16 cellular contexts compared by ENCODE assay signal in genomic region chr20:62120365-62120762, GRCh38. TPM values are rescaled to one million over a fixed set of nuclear protein-coding genes. Genes with fewer than 3 reads are reported as not detected.
DNase-seq lines count a peak whose midpoint lies in the region; ATAC-seq, FAIRE-seq and TF ChIP-seq lines count a peak whose summit lies in the region.
"Had no signal": no experiment of that assay in that cellular context is flagged by ENCODE, and none has a peak within 500 bp of the region (broad histone marks: within the 10 kb centered on the region; RNA-seq: fewer than 3 reads in every experiment).

No MANE protein-coding gene starts in this region.

- H3K9me3 Mint-ChIP-seq in activated T-helper 1 cell treated with anti-CD3 and anti-CD28 coated beads, Interleukin-12 subunit alpha, Interleukin-12 subunit beta, Interleukin-2, Interleukin-4 antibody, amounts not matched to agents 30 ng/mL and 10 ng/mL and 1 ng/mL, durations not matched to agents 14 hours and 24 hours and 36 hours, result no peaks in the 10 kb centered on the region
- no peaks in the 10 kb centered on the region for H3K9me3 Mint-ChIP-seq in type B pancreatic cell

- peaks cover 9% of the 10 kb centered on the region for H3K36me3 ChIP-seq in left ventricle myocardium inferior
- peaks cover 4 to 6% of the 10 kb centered on the region in 2 donors for H3K36me3 ChIP-seq in muscle layer of duodenum (ENCODE audit: control insufficient read depth in 1 of 2, insufficient read depth in 2 of 2, low read length in 2 of 2)

- H3K36me3 Mint-ChIP-seq in activated T-helper 1 cell treated with anti-CD3 and anti-CD28 coated beads, Interleukin-12 subunit alpha, Interleukin-12 subunit beta, Interleukin-2, Interleukin-4 antibody, amounts not matched to agents 30 ng/mL and 10 ng/mL and 1 ng/mL, durations not matched to agents 14 hours and 24 hours and 36 hours (ENCODE audit: low read depth), result peaks cover 12% of the 10 kb centered on the region
- H3K36me3 Mint-ChIP-seq in type B pancreatic cell, result peaks cover 6% of the 10 kb centered on the region

- TF ChIP-seq POLR2A in GM12891 (IDR thresholded peaks at IDR 0.05; ENCODE audit: low read depth, low read length), result no peak

- TF ChIP-seq CTCF in left ventricle myocardium inferior (IDR thresholded peaks at IDR 0.05; ENCODE audit: borderline replicate concordance) (no peak), type B pancreatic cell (conservative IDR thresholded peaks at IDR 0.05) (no peak)

- H3K27me3 ChIP-seq in left ventricle myocardium inferior (ENCODE audit: low read depth) (peaks cover 35% of the 10 kb centered on the region), muscle layer of duodenum (ENCODE audit: low read depth, low read length) (peaks cover 7% of the 10 kb centered on the region)

- no peaks in the 10 kb centered on the region for H3K27me3 Mint-ChIP-seq in activated T-helper 1 cell treated with anti-CD3 and anti-CD28 coated beads, Interleukin-12 subunit alpha, Interleukin-12 subunit beta, Interleukin-2, Interleukin-4 antibody, amounts not matched to agents 30 ng/mL and 10 ng/mL and 1 ng/mL, durations not matched to agents 14 hours and 24 hours and 36 hours (ENCODE audit: insufficient read depth)
- H3K27me3 Mint-ChIP-seq in type B pancreatic cell, result peaks cover 21% of the 10 kb centered on the region

- H3K4me1 Mint-ChIP-seq in activated T-helper 1 cell treated with anti-CD3 and anti-CD28 coated beads, Interleukin-12 subunit alpha, Interleukin-12 subunit beta, Interleukin-2, Interleukin-4 antibody, amounts not matched to agents 30 ng/mL and 10 ng/mL and 1 ng/mL, durations not matched to agents 14 hours and 24 hours and 36 hours (ENCODE audit: low read depth), result peaks cover 32% of the 10 kb centered on the region
- peaks cover 13% of the 10 kb centered on the region for H3K4me1 Mint-ChIP-seq in type B pancreatic cell (ENCODE audit: unreplicated experiment)

- no peak for FAIRE-seq in GM12891 (lab: Jason Lieb, UNC)
- FAIRE-seq: G401.6, GM18507 had no signal

- peak overlapping the region; percentile 43 for H3K27ac Mint-ChIP-seq in activated T-helper 1 cell treated with anti-CD3 and anti-CD28 coated beads, Interleukin-12 subunit alpha, Interleukin-12 subunit beta, Interleukin-2, Interleukin-4 antibody, amounts not matched to agents 30 ng/mL and 10 ng/mL and 1 ng/mL, durations not matched to agents 14 hours and 24 hours and 36 hours
- peak overlapping the region; percentile 51 for H3K27ac Mint-ChIP-seq in type B pancreatic cell

- H3K27ac ChIP-seq in left ventricle myocardium inferior (replicated peaks) (peak overlapping the region; percentile 96), muscle layer of duodenum (ENCODE audit: low read length) (peak overlapping the region; percentile 25)

- peaks cover 65% of the 10 kb centered on the region for H3K4me1 ChIP-seq in left ventricle myocardium inferior
- peaks cover 9 to 18% of the 10 kb centered on the region in 2 donors for H3K4me1 ChIP-seq in muscle layer of duodenum (ENCODE audit: control insufficient read depth in 1 of 2, insufficient read depth in 2 of 2, low read length in 2 of 2)

- H3K9me3 ChIP-seq in left ventricle myocardium inferior (replicated peaks), result no peaks in the 10 kb centered on the region
- H3K9me3 ChIP-seq in muscle layer of duodenum (ENCODE audit: control insufficient read depth in 1 of 2, low read length in 2 of 2), result no peaks in the 10 kb centered on the region

- H3K4me3 ChIP-seq in left ventricle myocardium inferior, result peak overlapping the region; percentile 43
- H3K4me3 ChIP-seq in muscle layer of duodenum (ENCODE audit: low read depth in 1 of 2, low read length in 2 of 2), result no peak overlapping the region

- intact Hi-C loops in left ventricle myocardium inferior (cut with micrococcal nuclease), result loop anchor here (10.0 kb wide), 1 partner anchor 56 kb away; the partner anchor contains the start of gene TAF4
- intact Hi-C loops in left cardiac atrium (cut with DNase I), result loop anchor here in 1 of 2 donors (10.0 kb wide), 1 partner anchor 56 kb away; the partner anchor contains the start of gene TAF4
- intact Hi-C loops in activated T-helper 1 cell treated with anti-CD3 and anti-CD28 coated beads, Interleukin-12 subunit alpha, Interleukin-12 subunit beta, Interleukin-2, Interleukin-4 antibody, amounts not matched to agents 30 ng/mL and 10 ng/mL and 1 ng/mL, durations not matched to agents 14 hours and 24 hours and 36 hours (cut with micrococcal nuclease), result loop anchor here (5.0 kb wide), 1 partner anchor 287 kb away; the partner anchor contains the start of gene CABLES2

- ATAC-seq in left cardiac atrium (no peak), HG02623 (IDR thresholded peaks at IDR 0.05; ENCODE audit: unreplicated experiment) (no peak), HG03571 (IDR thresholded peaks at IDR 0.05; ENCODE audit: unreplicated experiment) (no peak)

- DNase-seq in left ventricle myocardium inferior (no peak), left cardiac atrium (no peak), type B pancreatic cell (ENCODE audit: extremely low spot score, unreplicated experiment) (no peak), GM12891 (ENCODE audit: insufficient read length, low spot score) (no peak)
- DNase-seq in activated T-helper 1 cell treated with anti-CD3 and anti-CD28 coated beads, Interleukin-12 subunit alpha, Interleukin-12 subunit beta, Interleukin-2, Interleukin-4 antibody, amounts not matched to agents 30 ng/mL and 10 ng/mL and 1 ng/mL, durations not matched to agents 14 hours and 24 hours and 36 hours (ENCODE audit: low spot score), result no peak
- DNase-seq: AML-193, HCEC 1CT, kidney glomerular epithelial cell, NCI-H1092 treated with DMSO at 0.1 percent for 48 hours, NCI-H510A, nucleus accumbens had no signal

- H3K4me3 Mint-ChIP-seq in activated T-helper 1 cell treated with anti-CD3 and anti-CD28 coated beads, Interleukin-12 subunit alpha, Interleukin-12 subunit beta, Interleukin-2, Interleukin-4 antibody, amounts not matched to agents 30 ng/mL and 10 ng/mL and 1 ng/mL, durations not matched to agents 14 hours and 24 hours and 36 hours, result peak overlapping the region; percentile 61
- H3K4me3 Mint-ChIP-seq in type B pancreatic cell, result peak overlapping the region; percentile 63

TF ChIP-seq in GM12891, 5 proteins besides CTCF, POLR2A, EP300 and RAD21:
- TF ChIP-seq PAX5 (IDR thresholded peaks at IDR 0.05; ENCODE audit: insufficient read depth, low read length, severe bottlenecking) (no peak), TAF1 (IDR thresholded peaks at IDR 0.05; ENCODE audit: low read depth, low read length) (no peak), POU2F2 (IDR thresholded peaks at IDR 0.05; ENCODE audit: low read depth, low read length) (no peak), POLR2AphosphoS5 (IDR thresholded peaks at IDR 0.05; ENCODE audit: low read depth, low read length) (no peak), SPI1 (IDR thresholded peaks at IDR 0.05; ENCODE audit: low read depth, low read length) (no peak)

RNA-seq across cellular contexts. Expression of gene LSM14B, which starts 1.9 kb away (rescaled TPM):
- total RNA-seq in left ventricle myocardium inferior (51.6 TPM), left cardiac atrium (10 to 100 TPM; 36.8 to 38.1 TPM), type B pancreatic cell (ENCODE audit: low replicate concordance) (45.6 and 66.3 TPM in 2 replicates)
- 39.6 and 43.2 TPM in 2 replicates for total RNA-seq in activated T-helper 1 cell treated with anti-CD3 and anti-CD28 coated beads, Interleukin-12 subunit alpha, Interleukin-12 subunit beta, Interleukin-2, Interleukin-4 antibody, amounts not matched to agents 30 ng/mL and 10 ng/mL and 1 ng/mL, durations not matched to agents 14 hours and 24 hours and 36 hours
- polyA plus RNA-seq in GM12891 (2012; ENCODE audit: low read depth, missing spikeins), result 23.3 TPM

RNA-seq across cellular contexts. Expression of gene PSMA7, which starts 22.8 kb away (rescaled TPM):
- total RNA-seq in left ventricle myocardium inferior, result 233 TPM
- total RNA-seq in left cardiac atrium, result 100 to 1,000 TPM; 174 to 210 TPM
- 444 and 450 TPM in 2 replicates for total RNA-seq in activated T-helper 1 cell treated with anti-CD3 and anti-CD28 coated beads, Interleukin-12 subunit alpha, Interleukin-12 subunit beta, Interleukin-2, Interleukin-4 antibody, amounts not matched to agents 30 ng/mL and 10 ng/mL and 1 ng/mL, durations not matched to agents 14 hours and 24 hours and 36 hours
- 207 and 236 TPM in 2 replicates for total RNA-seq in type B pancreatic cell (ENCODE audit: low replicate concordance)
- 269 TPM for polyA plus RNA-seq in GM12891 (2012; ENCODE audit: low read depth, missing spikeins)

RNA-seq across cellular contexts. Expression of gene SS18L1, which starts 23.2 kb away (rescaled TPM):
- total RNA-seq in left ventricle myocardium inferior (9.0 TPM), left cardiac atrium (1 to 10 TPM; 7.6 to 7.7 TPM), type B pancreatic cell (ENCODE audit: low replicate concordance) (20.5 and 25.5 TPM in 2 replicates)
- 24.3 and 29.4 TPM in 2 replicates for total RNA-seq in activated T-helper 1 cell treated with anti-CD3 and anti-CD28 coated beads, Interleukin-12 subunit alpha, Interleukin-12 subunit beta, Interleukin-2, Interleukin-4 antibody, amounts not matched to agents 30 ng/mL and 10 ng/mL and 1 ng/mL, durations not matched to agents 14 hours and 24 hours and 36 hours
- 3.4 TPM for polyA plus RNA-seq in GM12891 (2012; ENCODE audit: low read depth, missing spikeins)

RNA-seq across cellular contexts. Expression of gene TAF4, which starts 54.7 kb away (rescaled TPM):
- total RNA-seq in left ventricle myocardium inferior (11.8 TPM), left cardiac atrium (1 to 10 TPM; 8.8 to 9.3 TPM), type B pancreatic cell (ENCODE audit: low replicate concordance) (18.5 and 22.2 TPM in 2 replicates)
- 26.3 and 28.3 TPM in 2 replicates for total RNA-seq in activated T-helper 1 cell treated with anti-CD3 and anti-CD28 coated beads, Interleukin-12 subunit alpha, Interleukin-12 subunit beta, Interleukin-2, Interleukin-4 antibody, amounts not matched to agents 30 ng/mL and 10 ng/mL and 1 ng/mL, durations not matched to agents 14 hours and 24 hours and 36 hours
- polyA plus RNA-seq in GM12891 (2012; ENCODE audit: low read depth, missing spikeins), result 8.1 TPM
